Comparison of ENCODE assay signal across 8 cellular contexts in genomic region chr2:69641887-69642708, GRCh38. TPM values are rescaled to one million over a fixed set of nuclear protein-coding genes. Genes with fewer than 3 reads are reported as not detected.
DNase-seq lines count a peak whose midpoint lies in the region; ATAC-seq, FAIRE-seq and TF ChIP-seq lines count a peak whose summit lies in the region.

No MANE protein-coding gene starts in this region.

- no peak for TF ChIP-seq POLR2A in HepG2 (IDR thresholded peaks at IDR 0.05; ENCODE audit: insufficient read depth in 1 of 2, low read depth in 2 of 2, low read length in 2 of 2)
- no peak for TF ChIP-seq POLR2A in suprapubic skin (IDR thresholded peaks at IDR 0.05)

- POLR2A ChIA-PET in HepG2 (lab: Yijun Ruan, JAX): no interaction called here

- peaks cover 51% of the 10 kb centered on the region for H3K36me3 Mint-ChIP-seq in T-helper 2 cell treated with Interferon-gamma antibody and Interleukin-4, amounts not matched to agents 5 μg/mL and 100 μg/mL, for 36 hours (ENCODE audit: low read depth)

- H3K27ac ChIP-seq in ascending aorta (peak overlapping the region in 1 of 2 donors; percentile 51), HepG2 (ENCODE audit: extremely low read length, insufficient read depth, low read length) (peak overlapping the region; percentile 92), suprapubic skin (peak overlapping the region; percentile 93)

- FAIRE-seq in HepG2 (lab: Jason Lieb, UNC): no peak
- FAIRE-seq in frontal cortex (lab: Jason Lieb, UNC): no peak

- H3K79me2 ChIP-seq in HepG2 (ENCODE audit: insufficient read depth, low read length): peaks cover 47% of the 10 kb centered on the region

- peak overlapping the region; percentile 89 to 97 for H3K4me3 ChIP-seq in ascending aorta
- peak overlapping the region; percentile 78 to 94 (median 88) for H3K4me3 ChIP-seq in HepG2 (replicated peaks in 1 of 3; ENCODE audit: insufficient read depth in 1 of 3, low read depth in 2 of 3, low read length in 3 of 3)
- H3K4me3 ChIP-seq in suprapubic skin: peak overlapping the region; percentile 72

- no peak for DNase-seq in T-helper 2 cell treated with Interferon-gamma antibody and Interleukin-4, amounts not matched to agents 5 μg/mL and 100 μg/mL, for 36 hours (ENCODE audit: low spot score)
- DNase-seq in T-helper 2 cell: no peak
- no peak for DNase-seq in ascending aorta (ENCODE audit: low spot score in 2 of 2)
- no peak for DNase-seq in HepG2 (ENCODE audit: low spot score)
- DNase-seq in suprapubic skin (ENCODE audit: low spot score in 2 of 2): no peak
- DNase-seq in NCI-H1694 (lab: John Stamatoyannopoulos, UW): no peak
- no peak for DNase-seq in frontal cortex (ENCODE audit: low spot score in 2 of 2)
- DNase-seq in midbrain (lab: John Stamatoyannopoulos, UW): no peak

- CTCF ChIA-PET in HepG2 (lab: Yijun Ruan, JAX; ENCODE audit: low intra/inter-chr PET ratio, low total read pairs): no interaction called here

- in situ Hi-C loops in HepG2 (cut with HindIII; ENCODE audit: extremely low pct_ligation_motif_present, low pct_unique_long_range_greater_than_20kb): no loop called here

- TF ChIP-seq EP300 in HepG2 (IDR thresholded peaks at IDR 0.05; ENCODE audit: low read depth in 2 of 2, low read length in 2 of 2) (no peak), HepG2 (CRISPR knock-in tag; IDR thresholded peaks at IDR 0.05; ENCODE audit: borderline replicate concordance) (no peak), suprapubic skin (IDR thresholded peaks at IDR 0.05) (no peak)

- peak overlapping the region; percentile 94 for H3K27ac Mint-ChIP-seq in T-helper 2 cell treated with Interferon-gamma antibody and Interleukin-4, amounts not matched to agents 5 μg/mL and 100 μg/mL, for 36 hours

- peak overlapping the region; percentile 95 for H3K4me2 ChIP-seq in HepG2 (ENCODE audit: low read depth, low read length)

- no peaks in the 10 kb centered on the region for H3K27me3 ChIP-seq in ascending aorta
- peaks cover 0 to 3% of the 10 kb centered on the region in 2 experiments; a peak in 1 of 5 replicates for H3K27me3 ChIP-seq in HepG2 (ENCODE audit: control insufficient read depth in 1 of 2, insufficient read depth in 2 of 2, low read length in 2 of 2)
- H3K27me3 ChIP-seq in suprapubic skin: no peaks in the 10 kb centered on the region

- intact Hi-C loops in ascending aorta (cut with DNase I): loop anchor here (2.0 to 5.0 kb wide), 4 partner anchors 40 to 1485 kb away; partner anchors contain the start of genes GFPT1 and PNO1
- intact Hi-C loops in HepG2 (cut with micrococcal nuclease; ENCODE audit: unreplicated experiment): loop anchor here (5.0 kb wide), 3 partner anchors 70 to 185 kb away; partner anchors contain the start of gene GMCL1

- H3K9ac ChIP-seq in HepG2 (ENCODE audit: insufficient read depth, low read depth, low read length): peak overlapping the region; percentile 91

- ATAC-seq in HepG2: no peak

- H3K27me3 Mint-ChIP-seq in T-helper 2 cell treated with Interferon-gamma antibody and Interleukin-4, amounts not matched to agents 5 μg/mL and 100 μg/mL, for 36 hours (ENCODE audit: low read depth): no peaks in the 10 kb centered on the region

- H3K4me1 ChIP-seq in ascending aorta (peaks cover 9 to 33% of the 10 kb centered on the region in 2 donors), HepG2 (ENCODE audit: insufficient read depth, low read length) (peaks cover 55% of the 10 kb centered on the region), suprapubic skin (peaks cover 56% of the 10 kb centered on the region)

- H3K4me1 Mint-ChIP-seq in T-helper 2 cell treated with Interferon-gamma antibody and Interleukin-4, amounts not matched to agents 5 μg/mL and 100 μg/mL, for 36 hours (ENCODE audit: low read depth): peaks cover 67% of the 10 kb centered on the region

- H3K36me3 ChIP-seq in ascending aorta (no peaks in the 10 kb centered on the region), HepG2 (replicated peaks in 1 of 2; ENCODE audit: control insufficient read depth in 1 of 2, insufficient read depth in 2 of 2, low read length in 2 of 2) (no peaks in the 10 kb centered on the region), suprapubic skin (no peaks in the 10 kb centered on the region)

- H3K9me3 ChIP-seq in ascending aorta: no peaks in the 10 kb centered on the region
- no peaks in the 10 kb centered on the region for H3K9me3 ChIP-seq in HepG2 (ENCODE audit: low read length)
- no peaks in the 10 kb centered on the region for H3K9me3 ChIP-seq in suprapubic skin

- BruUV-seq in HepG2 (replicated peaks; lab: Mats Ljungman, UMichigan): TSS peak; percentile 57

- H3K9me3 Mint-ChIP-seq in T-helper 2 cell treated with Interferon-gamma antibody and Interleukin-4, amounts not matched to agents 5 μg/mL and 100 μg/mL, for 36 hours: peaks cover 6% of the 10 kb centered on the region

- H3K4me3 Mint-ChIP-seq in T-helper 2 cell treated with Interferon-gamma antibody and Interleukin-4, amounts not matched to agents 5 μg/mL and 100 μg/mL, for 36 hours: peak overlapping the region; percentile 90

- no peak for TF ChIP-seq RAD21 in HepG2 (CRISPR knock-in tag; IDR thresholded peaks at IDR 0.05)

- H4K20me1 ChIP-seq in HepG2 (ENCODE audit: insufficient read depth, low read length): no peaks in the 10 kb centered on the region

- TF ChIP-seq CTCF in ascending aorta (IDR thresholded peaks at IDR 0.05) (no peak), HepG2 (CRISPR knock-in tag; IDR thresholded peaks at IDR 0.05) (no peak), suprapubic skin (IDR thresholded peaks at IDR 0.05) (no peak)

- peak overlapping the region; percentile 40 for H2AFZ ChIP-seq in HepG2 (ENCODE audit: low read length)

- WGBS in HepG2 (ENCODE audit: low lambda C conversion rate): 43% methylated on average over 12 of the region's 12 CpGs
- 16% methylated on average over 12 of the region's 12 CpGs for WGBS in suprapubic skin

TF ChIP-seq in HepG2, 621 proteins besides CTCF, POLR2A, EP300 and RAD21 (continues in another document):
- TF ChIP-seq THRA (CRISPR knock-in tag; IDR thresholded peaks at IDR 0.05; ENCODE audit: borderline replicate concordance): no peak
- TF ChIP-seq KLF12 (CRISPR knock-in tag; IDR thresholded peaks at IDR 0.05; ENCODE audit: borderline replicate concordance): no peak

RNA-seq across cellular contexts. Expression of gene AAK1, which starts 1.4 kb away (rescaled TPM):
- 53.4 TPM for total RNA-seq in ascending aorta
- 10.3 and 15.2 TPM in 2 replicates for total RNA-seq in HepG2 (2016; rRNA removed; fragmentation: Illumina TruSeq; extraction: Trizol)
- total RNA-seq in HepG2 (2016; cell fraction: cytosol; rRNA removed; fragmentation: Illumina TruSeq; extraction: Trizol; ENCODE audit: low read depth): 2.4 and 3.1 TPM in 2 replicates
- total RNA-seq in HepG2 (2016; cell fraction: insoluble cytoplasmic fraction; rRNA removed; fragmentation: Illumina TruSeq; extraction: Trizol): 9.4 and 12.9 TPM in 2 replicates
- total RNA-seq in HepG2 (2016; cell fraction: membrane; rRNA removed; fragmentation: Illumina TruSeq; extraction: Trizol): 7.2 and 7.6 TPM in 2 replicates
- total RNA-seq in HepG2 (2016; cell fraction: nucleus; rRNA removed; fragmentation: Illumina TruSeq; extraction: Trizol): 20.2 and 27.8 TPM in 2 replicates
- polyA plus RNA-seq in HepG2 (2011; rRNA removed): 9.4 and 9.8 TPM in 2 replicates
- polyA plus RNA-seq in HepG2 (2011; cell fraction: cytosol; rRNA removed): 4.3 and 6.0 TPM in 2 replicates
- 13.6 and 15.8 TPM in 2 replicates for polyA plus RNA-seq in HepG2 (2011; cell fraction: nucleus; rRNA removed)
- polyA plus RNA-seq in HepG2 (2012): 7.2 and 9.5 TPM in 2 replicates
- 0.59 and 1.3 TPM in 2 replicates for polyA plus RNA-seq in HepG2 (2016; cell fraction: cytosol; fragmentation: Illumina TruSeq; extraction: Trizol; ENCODE audit: low read depth)
- polyA plus RNA-seq in HepG2 (2016; cell fraction: insoluble cytoplasmic fraction; fragmentation: Illumina TruSeq; extraction: Trizol; ENCODE audit: low read depth): 7.3 and 8.6 TPM in 2 replicates
- polyA plus RNA-seq in HepG2 (2016; cell fraction: membrane; fragmentation: Illumina TruSeq; extraction: Trizol; ENCODE audit: low read depth): 1.5 and 1.9 TPM in 2 replicates
- polyA plus RNA-seq in HepG2 (2016; cell fraction: nucleus; fragmentation: Illumina TruSeq; extraction: Trizol; ENCODE audit: insufficient read depth, low read depth): 14.2 and 15.4 TPM in 2 replicates
- polyA minus RNA-seq in HepG2 (2011; rRNA and poly(A)+ RNA removed; ENCODE audit: low replicate concordance): 8.6 and 11.3 TPM in 2 replicates
- 17.2 and 18.3 TPM in 2 replicates for polyA minus RNA-seq in HepG2 (2011; cell fraction: cytosol; rRNA and poly(A)+ RNA removed)
- 41.1 and 50.6 TPM in 2 replicates for polyA minus RNA-seq in HepG2 (2011; cell fraction: nucleus; rRNA and poly(A)+ RNA removed)
- 10 to 100 TPM; 26.4 to 48.4 (median 32.7) TPM for total RNA-seq in suprapubic skin
- total RNA-seq in frontal cortex: 31.4 TPM
